8 cellular contexts compared by ENCODE assay signal in the genomic region with DNA sequence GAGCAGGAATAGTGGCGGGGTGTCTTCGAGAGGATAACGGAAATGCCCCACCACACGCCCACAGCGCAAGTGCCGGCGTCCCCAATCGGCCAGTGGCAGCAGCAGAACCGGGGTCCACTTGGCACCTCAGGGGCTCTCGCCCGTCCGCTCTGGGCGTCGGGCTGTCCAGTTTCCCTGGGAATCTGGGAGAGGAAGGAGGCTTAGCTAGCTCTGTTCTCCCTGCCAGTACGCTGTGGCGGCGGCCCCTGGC. TPM values are rescaled to one million over a fixed set of nuclear protein-coding genes. Genes with fewer than 3 reads are reported as not detected.
DNase-seq lines count a peak whose midpoint lies in the region; ATAC-seq and TF ChIP-seq lines count a peak whose summit lies in the region.

No MANE protein-coding gene starts in this region.

- DNase-seq in SK-N-SH (no peak), T-helper 9 cell (peak; percentile 6), NCI-H748 (lab: John Stamatoyannopoulos, UW; ENCODE audit: unreplicated experiment) (no peak)
- peak in 2 of 3 experiments; percentile 8 to 16 for DNase-seq in effector memory CD8-positive, alpha-beta T cell

- H3K4me3 ChIP-seq in SK-N-SH (ENCODE audit: low read depth in 2 of 2, low read length in 1 of 2) (peak overlapping the region; percentile 70 to 72; a peak in 3 of 4 replicates), mucosa of rectum (ENCODE audit: low read length in 2 of 2) (peak overlapping the region; percentile 69 to 81), thymus (ENCODE audit: low read length) (peak overlapping the region; percentile 74)

- H3K36me3 ChIP-seq in SK-N-SH (replicated peaks in 1 of 2; ENCODE audit: control insufficient read depth in 1 of 2, insufficient read depth in 2 of 2, low read length in 1 of 2) (no peaks in the 10 kb centered on the region), mucosa of rectum (ENCODE audit: control insufficient read depth in 2 of 2, insufficient read depth in 2 of 2, low read length in 2 of 2) (no peaks in the 10 kb centered on the region), thymus (ENCODE audit: control insufficient read depth, insufficient read depth) (no peaks in the 10 kb centered on the region)

- H3K9me3 Mint-ChIP-seq in effector memory CD8-positive, alpha-beta T cell, result no peaks in the 10 kb centered on the region

- H3F3A ChIP-seq in SK-N-SH (replicated peaks; ENCODE audit: insufficient read depth), result no peaks in the 10 kb centered on the region

- no peak for TF ChIP-seq RAD21 in SK-N-SH (IDR thresholded peaks at IDR 0.05; ENCODE audit: low read length)

- H3K27me3 ChIP-seq in SK-N-SH (ENCODE audit: insufficient read depth) (no peaks in the 10 kb centered on the region), mucosa of rectum (ENCODE audit: control insufficient read depth in 2 of 2, insufficient read depth in 2 of 2, low read length in 2 of 2) (peaks cover 0 to 4% of the 10 kb centered on the region in 2 donors), thymus (ENCODE audit: control insufficient read depth, insufficient read depth) (no peaks in the 10 kb centered on the region)

- peak overlapping the region in 1 of 2 donors; percentile 62 for H3K27ac Mint-ChIP-seq in effector memory CD8-positive, alpha-beta T cell

- H3K4me1 Mint-ChIP-seq in effector memory CD8-positive, alpha-beta T cell (ENCODE audit: low read depth in 2 of 2), result peaks cover 13 to 16% of the 10 kb centered on the region in 2 donors

- H3K4me3 Mint-ChIP-seq in effector memory CD8-positive, alpha-beta T cell, result peak overlapping the region; percentile 85 to 87

- no peak for TF ChIP-seq CTCF in SK-N-SH (IDR thresholded peaks at IDR 0.05)

- peaks cover 7 to 8% of the 10 kb centered on the region in 2 experiments; a peak in 3 of 4 replicates for H3K4me1 ChIP-seq in SK-N-SH (ENCODE audit: control insufficient read depth in 1 of 2, insufficient read depth in 2 of 2, low read depth in 1 of 2, low read length in 1 of 2)
- peaks cover 11 to 16% of the 10 kb centered on the region in 2 donors for H3K4me1 ChIP-seq in mucosa of rectum (ENCODE audit: control insufficient read depth in 2 of 2, insufficient read depth in 2 of 2, low read length in 2 of 2)
- peaks cover 6% of the 10 kb centered on the region for H3K4me1 ChIP-seq in thymus (ENCODE audit: control insufficient read depth, insufficient read depth, low read length)

- H3K79me2 ChIP-seq in SK-N-SH (ENCODE audit: insufficient read depth), result no peaks in the 10 kb centered on the region

- 34% methylated on average over 7 of the region's 17 CpGs for WGBS in SK-N-SH (ENCODE audit: low lambda C conversion rate)
- WGBS in thymus, result under 1% methylated on average over 17 of the region's 17 CpGs

- no peaks in the 10 kb centered on the region for H3K9me3 ChIP-seq in SK-N-SH
- no peaks in the 10 kb centered on the region for H3K9me3 ChIP-seq in mucosa of rectum (ENCODE audit: control insufficient read depth in 2 of 2, low read length in 2 of 2)
- H3K9me3 ChIP-seq in thymus (ENCODE audit: control insufficient read depth), result no peaks in the 10 kb centered on the region

- TF ChIP-seq EP300 in SK-N-SH (IDR thresholded peaks at IDR 0.05; ENCODE audit: borderline replicate concordance in 1 of 2, low read depth in 1 of 2, low read length in 1 of 2), result no peak

- POLR2A ChIA-PET in SK-N-SH (lab: Yijun Ruan, JAX), result interaction anchor here (0.7 to 1.6 kb wide), 7 partner anchors 9 to 196 kb away, joined by 3 to 18 read pairs (median 3); no protein-coding TSS in a partner anchor

- ATAC-seq in SK-N-SH treated with all-trans-retinoic acid at 6 μM for 48 hours (no peak; the same call in 2 of the 3 replicates), HG02981 (IDR thresholded peaks at IDR 0.05; ENCODE audit: unreplicated experiment) (peak; percentile 25)
- ATAC-seq in effector memory CD8-positive, alpha-beta T cell (replicated peaks), result peak; percentile 34

- H3K36me3 Mint-ChIP-seq in effector memory CD8-positive, alpha-beta T cell (ENCODE audit: insufficient read depth), result peaks cover 3% of the 10 kb centered on the region

- peak overlapping the region; percentile 80 for H3K9ac ChIP-seq in SK-N-SH
- peak overlapping the region; percentile 43 to 90 for H3K9ac ChIP-seq in mucosa of rectum (ENCODE audit: low read depth in 1 of 2, low read length in 2 of 2)

- peak overlapping the region; percentile 84; the same call in 1 of the 2 replicates for H2AFZ ChIP-seq in SK-N-SH (ENCODE audit: low read depth)

- H3K4me2 ChIP-seq in SK-N-SH, result peak overlapping the region; percentile 76

- CTCF ChIA-PET in SK-N-SH (lab: Yijun Ruan, JAX), result interaction anchor here (0.9 to 4.3 kb wide), 9 partner anchors 9 to 197 kb away, joined by 3 to 36 read pairs (median 4); no protein-coding TSS in a partner anchor

- H3K27me3 Mint-ChIP-seq in effector memory CD8-positive, alpha-beta T cell, result no peaks in the 10 kb centered on the region

- H4K20me1 ChIP-seq in SK-N-SH (ENCODE audit: insufficient read depth), result no peaks in the 10 kb centered on the region

- H3K27ac ChIP-seq in SK-N-SH (ENCODE audit: low read depth in 2 of 2, low read length in 1 of 2) (peak overlapping the region; percentile 21 to 96; a peak in 2 of 4 replicates), mucosa of rectum (ENCODE audit: low read depth in 2 of 2, low read length in 2 of 2) (peak overlapping the region; percentile 89 to 91), thymus (ENCODE audit: low read depth) (peak overlapping the region; percentile 53)

- no peaks in the 10 kb centered on the region for H3K9me2 ChIP-seq in SK-N-SH

TF ChIP-seq in SK-N-SH, 30 proteins besides CTCF, POLR2A, EP300 and RAD21:
- TF ChIP-seq GATA2 (CRISPR knock-in tag; IDR thresholded peaks at IDR 0.05) (no peak), MEF2A (IDR thresholded peaks at IDR 0.05; ENCODE audit: borderline replicate concordance, low read depth) (no peak), YY1 (IDR thresholded peaks at IDR 0.05; ENCODE audit: low read depth) (no peak), EZH2phosphoT487 (IDR thresholded peaks at IDR 0.05; ENCODE audit: borderline replicate concordance, low read depth) (no peak), RCOR1 (IDR thresholded peaks at IDR 0.05; ENCODE audit: low read length) (no peak)

TF ChIP-seq in SK-N-SH treated with all-trans-retinoic acid at 6 μM for 48 hours, 23 proteins besides CTCF, POLR2A, EP300 and RAD21:
- TF ChIP-seq ZFP3 (CRISPR knock-in tag; IDR thresholded peaks at IDR 0.05) (no peak), ZFP30 (CRISPR knock-in tag; IDR thresholded peaks at IDR 0.05) (no peak), TCF4 (CRISPR knock-in tag; IDR thresholded peaks at IDR 0.05; ENCODE audit: borderline replicate concordance) (no peak)
- TF ChIP-seq, protein P1, sequence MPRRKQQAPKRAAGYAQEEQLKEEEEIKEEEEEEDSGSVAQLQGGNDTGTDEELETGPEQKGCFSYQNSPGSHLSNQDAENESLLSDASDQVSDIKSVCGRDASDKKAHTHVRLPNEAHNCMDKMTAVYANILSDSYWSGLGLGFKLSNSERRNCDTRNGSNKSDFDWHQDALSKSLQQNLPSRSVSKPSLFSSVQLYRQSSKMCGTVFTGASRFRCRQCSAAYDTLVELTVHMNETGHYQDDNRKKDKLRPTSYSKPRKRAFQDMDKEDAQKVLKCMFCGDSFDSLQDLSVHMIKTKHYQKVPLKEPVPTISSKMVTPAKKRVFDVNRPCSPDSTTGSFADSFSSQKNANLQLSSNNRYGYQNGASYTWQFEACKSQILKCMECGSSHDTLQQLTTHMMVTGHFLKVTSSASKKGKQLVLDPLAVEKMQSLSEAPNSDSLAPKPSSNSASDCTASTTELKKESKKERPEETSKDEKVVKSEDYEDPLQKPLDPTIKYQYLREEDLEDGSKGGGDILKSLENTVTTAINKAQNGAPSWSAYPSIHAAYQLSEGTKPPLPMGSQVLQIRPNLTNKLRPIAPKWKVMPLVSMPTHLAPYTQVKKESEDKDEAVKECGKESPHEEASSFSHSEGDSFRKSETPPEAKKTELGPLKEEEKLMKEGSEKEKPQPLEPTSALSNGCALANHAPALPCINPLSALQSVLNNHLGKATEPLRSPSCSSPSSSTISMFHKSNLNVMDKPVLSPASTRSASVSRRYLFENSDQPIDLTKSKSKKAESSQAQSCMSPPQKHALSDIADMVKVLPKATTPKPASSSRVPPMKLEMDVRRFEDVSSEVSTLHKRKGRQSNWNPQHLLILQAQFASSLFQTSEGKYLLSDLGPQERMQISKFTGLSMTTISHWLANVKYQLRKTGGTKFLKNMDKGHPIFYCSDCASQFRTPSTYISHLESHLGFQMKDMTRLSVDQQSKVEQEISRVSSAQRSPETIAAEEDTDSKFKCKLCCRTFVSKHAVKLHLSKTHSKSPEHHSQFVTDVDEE (CRISPR knock-in tag; IDR thresholded peaks at IDR 0.05), result no peak

RNA-seq across cellular contexts. Expression of a gene that starts 53.7 kb away (rescaled TPM):
- polyA plus RNA-seq in SK-N-SH (2012; rRNA removed), result not detected in 2 replicates
- polyA plus RNA-seq in SK-N-SH (2012; cell fraction: cytosol; rRNA removed), result not detected in 2 replicates
- polyA plus RNA-seq in SK-N-SH (2012; cell fraction: nucleus; rRNA removed), result not detected in 2 replicates
- not detected for polyA plus RNA-seq in thymus

Comparison
In these comparisons a context has a peak if more than half of its experiments do, and no peak if none do; other contexts are left out.
1. DNase-seq: peak in T-helper 9 cell (single experiment) and effector memory CD8-positive, alpha-beta T cell (2 of 3); none in SK-N-SH (single experiment) and NCI-H748 (single experiment).
2. Peak in every context shown above with its lines, with median percentiles within 50 percentile points of each other: H3K27ac ChIP-seq and H3K4me3 ChIP-seq.